ENCODE assay signal across 1 cellular context in genomic region chr13:114227528-114227927, GRCh38.
TF ChIP-seq lines count a peak whose summit lies in the region.

No MANE protein-coding gene starts in this region.

TF ChIP-seq in WTC11, 78 proteins besides CTCF, POLR2A, EP300 and RAD21:
- TF ChIP-seq PRDM15 (CRISPR knock-in tag; IDR thresholded peaks at IDR 0.05) (no peak), CREB1 (CRISPR knock-in tag; IDR thresholded peaks at IDR 0.05) (no peak), ZNF532 (CRISPR knock-in tag; IDR thresholded peaks at IDR 0.05; ENCODE audit: borderline replicate concordance) (no peak), USF2 (CRISPR knock-in tag; IDR thresholded peaks at IDR 0.05) (no peak), ZSCAN18 (CRISPR knock-in tag; IDR thresholded peaks at IDR 0.05) (no peak), NFYB (CRISPR knock-in tag; conservative IDR thresholded peaks at IDR 0.05; ENCODE audit: low read depth) (no peak)
